Comparison of ENCODE assay signal across 1 cellular context in the genomic region with DNA sequence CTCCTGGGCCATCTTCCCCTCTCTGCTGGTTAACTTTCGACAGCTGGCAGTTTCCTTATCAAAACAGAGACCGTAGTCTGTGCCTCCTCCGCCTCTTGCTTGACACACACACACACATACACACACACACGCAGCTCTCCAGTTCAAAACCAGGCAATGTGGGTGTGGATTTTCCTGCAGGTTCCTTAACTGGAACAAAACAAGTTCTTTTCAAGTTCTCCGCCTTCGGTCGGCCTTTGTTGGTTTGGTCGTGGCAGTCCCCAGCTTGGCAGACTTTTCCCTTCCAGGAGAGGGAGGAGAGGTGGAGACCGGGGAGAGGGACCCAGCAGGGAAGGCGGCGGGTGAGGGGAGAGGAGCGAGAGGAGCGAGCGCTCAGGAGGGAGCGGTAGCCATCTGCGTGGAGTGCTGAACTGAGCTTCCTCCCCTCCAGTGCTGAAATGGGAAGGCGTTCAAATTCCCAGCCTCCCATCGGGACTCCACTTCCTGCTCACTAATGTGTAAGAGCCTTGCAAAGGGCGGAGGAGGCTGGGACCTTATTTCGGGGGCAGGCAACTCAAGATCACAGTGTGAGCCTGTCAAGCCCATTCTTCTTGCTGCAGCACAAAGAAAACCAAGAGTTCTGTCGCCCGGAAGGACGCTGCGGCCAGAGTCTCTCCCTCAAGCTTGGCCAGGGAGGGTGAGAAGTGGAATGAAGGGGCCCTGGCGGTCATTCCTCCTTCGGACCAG.
TF ChIP-seq lines count a peak whose summit lies in the region.

No MANE protein-coding gene starts in this region.

TF ChIP-seq in HEK293, 187 proteins besides CTCF, POLR2A, EP300 and RAD21 (continued from another document and continues in another):
- TF ChIP-seq ZNF280D (tag by site-specific recombination; IDR thresholded peaks at IDR 0.05) = no peak
- peak; percentile 62; the same call in 1 of the 2 replicates for TF ChIP-seq ZNF76 (tag by site-specific recombination; IDR thresholded peaks at IDR 0.05; ENCODE audit: borderline replicate concordance, low read depth)
- TF ChIP-seq YY2 (tag by site-specific recombination; IDR thresholded peaks at IDR 0.05) = no peak
- peak; percentile 39 for TF ChIP-seq SP3 (tag by site-specific recombination; IDR thresholded peaks at IDR 0.05)
- peak; percentile 21; the same call in 1 of the 2 replicates for TF ChIP-seq ZNF561 (tag by site-specific recombination; IDR thresholded peaks at IDR 0.05; ENCODE audit: borderline replicate concordance)
- 0 out of 2 replicates have a peak, but pooled peaks have one; percentile 44 for TF ChIP-seq ZNF692 (tag by site-specific recombination; IDR thresholded peaks at IDR 0.05)
- TF ChIP-seq, protein P1, sequence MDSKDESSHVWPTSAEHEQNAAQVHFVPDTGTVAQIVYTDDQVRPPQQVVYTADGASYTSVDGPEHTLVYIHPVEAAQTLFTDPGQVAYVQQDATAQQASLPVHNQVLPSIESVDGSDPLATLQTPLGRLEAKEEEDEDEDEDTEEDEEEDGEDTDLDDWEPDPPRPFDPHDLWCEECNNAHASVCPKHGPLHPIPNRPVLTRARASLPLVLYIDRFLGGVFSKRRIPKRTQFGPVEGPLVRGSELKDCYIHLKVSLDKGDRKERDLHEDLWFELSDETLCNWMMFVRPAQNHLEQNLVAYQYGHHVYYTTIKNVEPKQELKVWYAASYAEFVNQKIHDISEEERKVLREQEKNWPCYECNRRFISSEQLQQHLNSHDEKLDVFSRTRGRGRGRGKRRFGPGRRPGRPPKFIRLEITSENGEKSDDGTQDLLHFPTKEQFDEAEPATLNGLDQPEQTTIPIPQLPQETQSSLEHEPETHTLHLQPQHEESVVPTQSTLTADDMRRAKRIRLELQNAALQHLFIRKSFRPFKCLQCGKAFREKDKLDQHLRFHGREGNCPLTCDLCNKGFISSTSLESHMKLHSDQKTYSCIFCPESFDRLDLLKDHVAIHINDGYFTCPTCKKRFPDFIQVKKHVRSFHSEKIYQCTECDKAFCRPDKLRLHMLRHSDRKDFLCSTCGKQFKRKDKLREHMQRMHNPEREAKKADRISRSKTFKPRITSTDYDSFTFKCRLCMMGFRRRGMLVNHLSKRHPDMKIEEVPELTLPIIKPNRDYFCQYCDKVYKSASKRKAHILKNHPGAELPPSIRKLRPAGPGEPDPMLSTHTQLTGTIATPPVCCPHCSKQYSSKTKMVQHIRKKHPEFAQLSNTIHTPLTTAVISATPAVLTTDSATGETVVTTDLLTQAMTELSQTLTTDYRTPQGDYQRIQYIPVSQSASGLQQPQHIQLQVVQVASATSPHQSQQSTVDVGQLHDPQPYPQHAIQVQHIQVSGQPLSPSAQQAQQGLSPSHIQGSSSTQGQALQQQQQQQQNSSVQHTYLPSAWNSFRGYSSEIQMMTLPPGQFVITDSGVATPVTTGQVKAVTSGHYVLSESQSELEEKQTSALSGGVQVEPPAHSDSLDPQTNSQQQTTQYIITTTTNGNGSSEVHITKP (tag by site-specific recombination; IDR thresholded peaks at IDR 0.05) = peak; percentile 84
- peak; percentile 63; the same call in 1 of the 2 replicates for TF ChIP-seq ZNF610 (tag by site-specific recombination; IDR thresholded peaks at IDR 0.05; ENCODE audit: borderline replicate concordance)
- TF ChIP-seq ZNF670 (tag by site-specific recombination; IDR thresholded peaks at IDR 0.05; ENCODE audit: low read depth) = no peak
- TF ChIP-seq ZIC2 (tag by site-specific recombination; IDR thresholded peaks at IDR 0.05) = peak; percentile 87
- peak; percentile 29; the same call in 1 of the 2 replicates for TF ChIP-seq SP2 (tag by site-specific recombination; IDR thresholded peaks at IDR 0.05)
- no peak for TF ChIP-seq MYNN (tag by site-specific recombination; IDR thresholded peaks at IDR 0.05; ENCODE audit: borderline replicate concordance)
- TF ChIP-seq IKZF3 (tag by site-specific recombination; IDR thresholded peaks at IDR 0.05) = peak; percentile 62
- peak; percentile 35 for TF ChIP-seq ZBTB11 (tag by site-specific recombination; conservative IDR thresholded peaks at IDR 0.05; ENCODE audit: low read depth)
- TF ChIP-seq ZXDB (tag by site-specific recombination; IDR thresholded peaks at IDR 0.05) = 0 out of 2 replicates have a peak, but pooled peaks have one; percentile 17
- peak; percentile 92 for TF ChIP-seq ZBTB8A (tag by site-specific recombination; IDR thresholded peaks at IDR 0.05)
- TF ChIP-seq, protein P2, sequence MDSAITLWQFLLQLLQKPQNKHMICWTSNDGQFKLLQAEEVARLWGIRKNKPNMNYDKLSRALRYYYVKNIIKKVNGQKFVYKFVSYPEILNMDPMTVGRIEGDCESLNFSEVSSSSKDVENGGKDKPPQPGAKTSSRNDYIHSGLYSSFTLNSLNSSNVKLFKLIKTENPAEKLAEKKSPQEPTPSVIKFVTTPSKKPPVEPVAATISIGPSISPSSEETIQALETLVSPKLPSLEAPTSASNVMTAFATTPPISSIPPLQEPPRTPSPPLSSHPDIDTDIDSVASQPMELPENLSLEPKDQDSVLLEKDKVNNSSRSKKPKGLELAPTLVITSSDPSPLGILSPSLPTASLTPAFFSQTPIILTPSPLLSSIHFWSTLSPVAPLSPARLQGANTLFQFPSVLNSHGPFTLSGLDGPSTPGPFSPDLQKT (IDR thresholded peaks at IDR 0.05; ENCODE audit: borderline replicate concordance, low read depth, low read length) = no peak
- no peak for TF ChIP-seq ZNF37A (tag by site-specific recombination; IDR thresholded peaks at IDR 0.05)
- no peak for TF ChIP-seq GLI2 (tag by site-specific recombination; IDR thresholded peaks at IDR 0.05; ENCODE audit: borderline replicate concordance, low read depth)
- TF ChIP-seq ZFHX2 (tag by site-specific recombination; conservative IDR thresholded peaks at IDR 0.05) = peak; percentile 94
- peak; percentile 58 for TF ChIP-seq ZNF341 (tag by site-specific recombination; IDR thresholded peaks at IDR 0.05; ENCODE audit: low read depth)
- peak; percentile 93 for TF ChIP-seq EGR2 (tag by site-specific recombination; IDR thresholded peaks at IDR 0.05; ENCODE audit: low read depth)
- TF ChIP-seq ZNF398 (tag by site-specific recombination; IDR thresholded peaks at IDR 0.05) = peak; percentile 93
- TF ChIP-seq ZNF132 (tag by site-specific recombination; IDR thresholded peaks at IDR 0.05; ENCODE audit: borderline replicate concordance) = no peak
- no peak for TF ChIP-seq ZNF837 (tag by site-specific recombination; IDR thresholded peaks at IDR 0.05)
- no peak for TF ChIP-seq SALL2 (tag by site-specific recombination; IDR thresholded peaks at IDR 0.05; ENCODE audit: borderline replicate concordance)
- TF ChIP-seq ZBTB17 (tag by site-specific recombination; IDR thresholded peaks at IDR 0.05) = peak; percentile 93
- peak; percentile 52; the same call in 1 of the 2 replicates for TF ChIP-seq PATZ1 (tag by site-specific recombination; IDR thresholded peaks at IDR 0.05)
- TF ChIP-seq ZNF366 (tag by site-specific recombination; conservative IDR thresholded peaks at IDR 0.05) = 0 out of 2 replicates have a peak, but pooled peaks have one; percentile 16
- TF ChIP-seq ZNF302 (tag by site-specific recombination; IDR thresholded peaks at IDR 0.05; ENCODE audit: low read depth) = no peak
- TF ChIP-seq ZNF560 (tag by site-specific recombination; IDR thresholded peaks at IDR 0.05; ENCODE audit: borderline replicate concordance) = no peak
- no peak for TF ChIP-seq ZFP69B (tag by site-specific recombination; IDR thresholded peaks at IDR 0.05)
- TF ChIP-seq, protein P3, sequence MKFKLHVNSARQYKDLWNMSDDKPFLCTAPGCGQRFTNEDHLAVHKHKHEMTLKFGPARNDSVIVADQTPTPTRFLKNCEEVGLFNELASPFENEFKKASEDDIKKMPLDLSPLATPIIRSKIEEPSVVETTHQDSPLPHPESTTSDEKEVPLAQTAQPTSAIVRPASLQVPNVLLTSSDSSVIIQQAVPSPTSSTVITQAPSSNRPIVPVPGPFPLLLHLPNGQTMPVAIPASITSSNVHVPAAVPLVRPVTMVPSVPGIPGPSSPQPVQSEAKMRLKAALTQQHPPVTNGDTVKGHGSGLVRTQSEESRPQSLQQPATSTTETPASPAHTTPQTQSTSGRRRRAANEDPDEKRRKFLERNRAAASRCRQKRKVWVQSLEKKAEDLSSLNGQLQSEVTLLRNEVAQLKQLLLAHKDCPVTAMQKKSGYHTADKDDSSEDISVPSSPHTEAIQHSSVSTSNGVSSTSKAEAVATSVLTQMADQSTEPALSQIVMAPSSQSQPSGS (tag by site-specific recombination; IDR thresholded peaks at IDR 0.05; ENCODE audit: low read depth) = no peak
- TF ChIP-seq ZNF600 (tag by site-specific recombination; IDR thresholded peaks at IDR 0.05) = peak; percentile 40; the same call in 1 of the 2 replicates
- TF ChIP-seq, protein P4, sequence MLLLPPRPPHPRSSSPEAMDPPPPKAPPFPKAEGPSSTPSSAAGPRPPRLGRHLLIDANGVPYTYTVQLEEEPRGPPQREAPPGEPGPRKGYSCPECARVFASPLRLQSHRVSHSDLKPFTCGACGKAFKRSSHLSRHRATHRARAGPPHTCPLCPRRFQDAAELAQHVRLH (tag by site-specific recombination; IDR thresholded peaks at IDR 0.05) = no peak
